27 cellular contexts compared by ENCODE assay signal in the genomic region with DNA sequence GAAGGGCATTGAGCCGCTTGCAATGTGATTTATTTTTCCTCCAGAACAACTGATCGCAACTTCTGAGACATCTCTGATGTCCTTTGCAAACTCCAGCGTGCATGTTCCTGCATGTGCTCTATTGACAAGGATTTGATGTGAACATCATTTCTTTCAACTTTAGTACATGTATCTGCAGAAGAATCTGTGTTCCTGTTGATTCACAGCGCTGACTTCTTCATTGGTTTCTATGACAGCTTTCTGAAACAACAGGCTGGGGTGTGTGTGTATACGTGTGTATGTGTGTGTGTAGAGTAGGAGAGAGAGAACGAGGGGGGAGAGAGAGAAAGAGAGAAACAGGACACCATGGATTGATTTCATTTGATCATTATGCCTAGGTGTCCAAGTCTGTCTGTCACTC. TPM values are rescaled to one million over a fixed set of nuclear protein-coding genes. Genes with fewer than 3 reads are reported as not detected.
"Had no signal": no experiment of that assay in that cellular context is flagged by ENCODE, and none has a peak within 500 bp of the region (broad histone marks: within the 10 kb centered on the region; RNA-seq: fewer than 3 reads in every experiment).

No MANE protein-coding gene starts in this region.

- H3K4me3 ChIP-seq: colonic mucosa, esophagus squamous epithelium, mucosa of descending colon, neural progenitor cell, prostate gland, right atrium auricular region, sigmoid colon, stomach, thyroid gland had no signal

- H3K9me3 Mint-ChIP-seq: dendritic cell treated with granulocyte-macrophage colony-stimulating factor and Interleukin-4, amounts not matched to agents 40 ng/mL and 50 ng/mL, for 4 days; endodermal cell; immature natural killer cell; naive B cell; natural killer cell treated with Interleukin-12 subunit alpha and Interleukin-12 subunit beta and Interleukin-15 and Interleukin-18, amount 100 ng/mL, for 72 hours; neural progenitor cell; stimulated activated effector memory CD8-positive, alpha-beta T cell treated with anti-CD3 and anti-CD28 coated beads, Interleukin-12 subunit alpha, Interleukin-12 subunit beta, amount 100 ng/mL, for 72 hours had no signal

- H3K4me2 ChIP-seq: neural progenitor cell had no signal

- ATAC-seq: left lobe of liver; mucosa of descending colon; natural killer cell treated with Interleukin-12 subunit alpha and Interleukin-12 subunit beta and Interleukin-15 and Interleukin-18, amount 100 ng/mL, for 72 hours; stimulated activated effector memory CD8-positive, alpha-beta T cell treated with anti-CD3 and anti-CD28 coated beads, Interleukin-12 subunit alpha, Interleukin-12 subunit beta, amount 100 ng/mL, for 72 hours had no signal

- H3K27ac Mint-ChIP-seq: dendritic cell treated with granulocyte-macrophage colony-stimulating factor and Interleukin-4, amounts not matched to agents 40 ng/mL and 50 ng/mL, for 4 days; endodermal cell; immature natural killer cell; mesothelial cell of epicardium; natural killer cell treated with Interleukin-12 subunit alpha and Interleukin-12 subunit beta and Interleukin-15 and Interleukin-18, amount 100 ng/mL, for 72 hours; stimulated activated effector memory CD8-positive, alpha-beta T cell treated with anti-CD3 and anti-CD28 coated beads, Interleukin-12 subunit alpha, Interleukin-12 subunit beta, amount 100 ng/mL, for 72 hours had no signal

- DNase-seq: colonic mucosa; effector CD8-positive, alpha-beta T cell; endodermal cell; erythroblast; esophagus squamous epithelium; hypothalamus; immature natural killer cell; islet precursor cell; mesenchymal stem cell; mucosa of descending colon; naive B cell; sigmoid colon; stimulated activated CD4-positive, alpha-beta T cell treated with anti-CD3 and anti-CD28 coated beads, Interleukin-2, amount 100 ng/mL, for 24 hours; stimulated activated CD4-positive, alpha-beta T cell treated with anti-CD3 and anti-CD28 coated beads, Interleukin-4, amount 100 ng/mL, for 24 hours; stimulated activated naive CD4-positive, alpha-beta T cell treated with Interleukin-2 at 50 U/mL for 16 hours; stomach; thyroid gland; trophoblast cell had no signal

- H3K4me1 ChIP-seq: colonic mucosa, neural progenitor cell, prostate gland, sigmoid colon had no signal

- H3K36me3 ChIP-seq: colonic mucosa, esophagus squamous epithelium, neural progenitor cell, prostate gland, right atrium auricular region, sigmoid colon, stomach, thyroid gland had no signal

- H3K27me3 ChIP-seq: colonic mucosa, right atrium auricular region, sigmoid colon, thyroid gland had no signal

- H3K4me3 Mint-ChIP-seq: dendritic cell treated with granulocyte-macrophage colony-stimulating factor and Interleukin-4, amounts not matched to agents 40 ng/mL and 50 ng/mL, for 4 days; endodermal cell; immature natural killer cell; mesothelial cell of epicardium; naive B cell; natural killer cell treated with Interleukin-12 subunit alpha and Interleukin-12 subunit beta and Interleukin-15 and Interleukin-18, amount 100 ng/mL, for 72 hours; neural progenitor cell; stimulated activated effector memory CD8-positive, alpha-beta T cell treated with anti-CD3 and anti-CD28 coated beads, Interleukin-12 subunit alpha, Interleukin-12 subunit beta, amount 100 ng/mL, for 72 hours had no signal

- H3K9me3 ChIP-seq: colonic mucosa, esophagus squamous epithelium, mucosa of descending colon, prostate gland, right atrium auricular region, sigmoid colon, stomach, thyroid gland had no signal

- H3K27ac ChIP-seq: colonic mucosa, esophagus squamous epithelium, neural progenitor cell, prostate gland, right atrium auricular region, sigmoid colon, stomach, thyroid gland had no signal

- H3K36me3 Mint-ChIP-seq: immature natural killer cell; mesothelial cell of epicardium; naive B cell; natural killer cell treated with Interleukin-12 subunit alpha and Interleukin-12 subunit beta and Interleukin-15 and Interleukin-18, amount 100 ng/mL, for 72 hours; neural progenitor cell; stimulated activated effector memory CD8-positive, alpha-beta T cell treated with anti-CD3 and anti-CD28 coated beads, Interleukin-12 subunit alpha, Interleukin-12 subunit beta, amount 100 ng/mL, for 72 hours had no signal

RNA-seq across cellular contexts. Expression of a gene that starts 56.7 kb away (rescaled TPM):
- total RNA-seq: skeletal muscle tissue had no signal
